8 cellular contexts compared by ENCODE assay signal in genomic region chr6:45327956-45328522, GRCh38.
DNase-seq lines count a peak whose midpoint lies in the region; ATAC-seq and TF ChIP-seq lines count a peak whose summit lies in the region.
"Had no signal": no experiment of that assay in that cellular context is flagged by ENCODE, and none has a peak within 500 bp of the region (broad histone marks: within the 10 kb centered on the region; RNA-seq: fewer than 3 reads in every experiment).

Gene RUNX2, plus strand, starts transcription at chr6:45328330. Its CDS starts 397 bp downstream, at chr6:45328727.

- peak within 1 kb of the TSS; percentile 67 for H3K27ac Mint-ChIP-seq in T-helper 2 cell treated with Interferon-gamma antibody and Interleukin-4, amounts not matched to agents 5 μg/mL and 100 μg/mL, for 36 hours

- peaks cover 3% of the 10 kb centered on the region for H3K36me3 Mint-ChIP-seq in T-helper 2 cell treated with Interferon-gamma antibody and Interleukin-4, amounts not matched to agents 5 μg/mL and 100 μg/mL, for 36 hours (ENCODE audit: low read depth)

- DNase-seq in HFF-Myc (ENCODE audit: extremely low read depth, low read depth) (peak; percentile 47), glomerular visceral epithelial cell (ENCODE audit: extremely low spot score) (peak; percentile 81), smooth muscle cell of the brain vasculature (ENCODE audit: low read depth, low spot score) (peak; percentile 2), GM19240 (ENCODE audit: insufficient read length, low spot score) (no peak), COR-L47 (lab: John Stamatoyannopoulos, UW) (no peak)
- DNase-seq in T-helper 2 cell treated with Interferon-gamma antibody and Interleukin-4, amounts not matched to agents 5 μg/mL and 100 μg/mL, for 36 hours (ENCODE audit: low spot score), result no peak

- H3K27me3 Mint-ChIP-seq in T-helper 2 cell treated with Interferon-gamma antibody and Interleukin-4, amounts not matched to agents 5 μg/mL and 100 μg/mL, for 36 hours (ENCODE audit: low read depth), result no peaks in the 10 kb centered on the region

- TF ChIP-seq CTCF in HFF-Myc (IDR thresholded peaks at IDR 0.05; ENCODE audit: low read depth, low read length, missing control alignments), result no peak

- 0 out of 2 replicates have a peak within 1 kb of the TSS, but pooled peaks have one; percentile 1 for H3K4me3 ChIP-seq in HFF-Myc (replicated peaks; ENCODE audit: low read depth, low read length)

- H3K4me3 Mint-ChIP-seq in T-helper 2 cell treated with Interferon-gamma antibody and Interleukin-4, amounts not matched to agents 5 μg/mL and 100 μg/mL, for 36 hours, result peak within 1 kb of the TSS; percentile 70

- peaks cover 46% of the 10 kb centered on the region for H3K4me1 Mint-ChIP-seq in T-helper 2 cell treated with Interferon-gamma antibody and Interleukin-4, amounts not matched to agents 5 μg/mL and 100 μg/mL, for 36 hours (ENCODE audit: low read depth)

- no peak for ATAC-seq in GM18867 (IDR thresholded peaks at IDR 0.05; ENCODE audit: unreplicated experiment)
- ATAC-seq: activated CD4-positive, CD25-positive, alpha-beta regulatory T cell treated with anti-CD3 and anti-CD28 coated beads, Interleukin-2, amount 50 U/mL, for 24 hours had no signal

- no peaks in the 10 kb centered on the region for H3K9me3 Mint-ChIP-seq in T-helper 2 cell treated with Interferon-gamma antibody and Interleukin-4, amounts not matched to agents 5 μg/mL and 100 μg/mL, for 36 hours

Comparison
In these comparisons a context has a peak if more than half of its experiments do, and no peak if none do; other contexts are left out.
1. DNase-seq: peak in HFF-Myc (single experiment), glomerular visceral epithelial cell (single experiment) and smooth muscle cell of the brain vasculature (single experiment); none in T-helper 2 cell treated with Interferon-gamma antibody and Interleukin-4, amounts not matched to agents 5 μg/mL and 100 μg/mL, for 36 hours (single experiment), GM19240 (single experiment) and COR-L47 (single experiment).